15 cellular contexts compared by ENCODE assay signal in genomic region chr2:196607073-196607472, GRCh38. TPM values are rescaled to one million over a fixed set of nuclear protein-coding genes. Genes with fewer than 3 reads are reported as not detected.
DNase-seq lines count a peak whose midpoint lies in the region; ATAC-seq and FAIRE-seq lines count a peak whose summit lies in the region.
"Had no signal": no experiment of that assay in that cellular context is flagged by ENCODE, and none has a peak within 500 bp of the region (broad histone marks: within the 10 kb centered on the region; RNA-seq: fewer than 3 reads in every experiment).

No MANE protein-coding gene starts in this region.

- DNase-seq in left cardiac atrium (peak; percentile 41), Right ventricle myocardium inferior (ENCODE audit: missing footprints) (no peak), NCI-H69 (lab: John Stamatoyannopoulos, UW) (peak; percentile 53), dedifferentiated amniotic fluid mesenchymal stem cell (ENCODE audit: extremely low spot score) (peak; percentile 54), small intestine (peak; percentile 12), amygdala (lab: John Stamatoyannopoulos, UW) (no peak)
- no peak for DNase-seq in activated CD4-positive, CD25-positive, alpha-beta regulatory T cell treated with anti-CD3 and anti-CD28 coated beads, Interleukin-2, amount 50 U/mL, for 72 hours
- DNase-seq in activated T-cell treated with anti-CD3 and anti-CD28 coated beads, Interleukin-2, amount 50 U/mL, for 4 hours: no peak
- DNase-seq: ACHN; activated CD4-positive, alpha-beta T cell treated with anti-CD3 and anti-CD28 coated beads, Interleukin-2, amount 50 U/mL, for 1 hour; H7; immature natural killer cell; stimulated activated CD4-positive, alpha-beta T cell treated with anti-CD3 and anti-CD28 coated beads, Interleukin-4, amount 100 ng/mL, for 4 hours; stimulated activated naive CD4-positive, alpha-beta T cell had no signal

- WGBS in small intestine, 3 donors: 21 to 27% (median 21%) methylated on average over 3 of the region's 3 CpGs

- no peaks in the 10 kb centered on the region for H3K36me3 ChIP-seq in small intestine (ENCODE audit: control insufficient read depth in 2 of 2, insufficient read depth in 2 of 2, low read length in 2 of 2)
- H3K36me3 ChIP-seq: vagina had no signal

- H3K27me3 ChIP-seq in small intestine (ENCODE audit: control insufficient read depth in 2 of 2, insufficient read depth in 2 of 2, low read length in 2 of 2): no peaks in the 10 kb centered on the region
- H3K27me3 ChIP-seq: vagina had no signal

- H3K4me3 Mint-ChIP-seq in activated T-cell treated with anti-CD3 and anti-CD28 coated beads, Interleukin-2, amount 50 U/mL, for 4 hours: no peak overlapping the region
- H3K4me3 Mint-ChIP-seq: immature natural killer cell had no signal

- H3K4me1 Mint-ChIP-seq in activated T-cell treated with anti-CD3 and anti-CD28 coated beads, Interleukin-2, amount 50 U/mL, for 4 hours (ENCODE audit: low read depth): no peaks in the 10 kb centered on the region
- H3K4me1 Mint-ChIP-seq: immature natural killer cell had no signal

- no peaks in the 10 kb centered on the region for H3K36me3 Mint-ChIP-seq in activated T-cell treated with anti-CD3 and anti-CD28 coated beads, Interleukin-2, amount 50 U/mL, for 4 hours (ENCODE audit: insufficient read depth)
- H3K36me3 Mint-ChIP-seq: immature natural killer cell had no signal

- H3K4me3 ChIP-seq in small intestine (ENCODE audit: low read depth in 1 of 2, low read length in 2 of 2): no peak overlapping the region
- H3K4me3 ChIP-seq: vagina had no signal

- no peak for FAIRE-seq in small intestine (lab: Jason Lieb, UNC)

- H3K27ac ChIP-seq in small intestine (ENCODE audit: low read depth in 1 of 2, low read length in 1 of 2): peak overlapping the region in 1 of 2 donors; percentile 38
- H3K27ac ChIP-seq: vagina had no signal

- intact Hi-C loops in left cardiac atrium (cut with DNase I) (no loop called here), Right ventricle myocardium inferior (cut with DNase I) (no loop called here)

- no peaks in the 10 kb centered on the region for H3K9me3 ChIP-seq in small intestine (ENCODE audit: control insufficient read depth, low read depth)
- H3K9me3 ChIP-seq: vagina had no signal

- peaks cover 1% of the 10 kb centered on the region for H3K27me3 Mint-ChIP-seq in activated T-cell treated with anti-CD3 and anti-CD28 coated beads, Interleukin-2, amount 50 U/mL, for 4 hours (ENCODE audit: low read depth)

- peaks cover 0 to 3% of the 10 kb centered on the region in 2 donors for H3K4me1 ChIP-seq in small intestine (ENCODE audit: control insufficient read depth in 2 of 2, insufficient read depth in 1 of 2, low read depth in 1 of 2, low read length in 1 of 2)
- H3K4me1 ChIP-seq: vagina had no signal

- H3K9me3 Mint-ChIP-seq in activated T-cell treated with anti-CD3 and anti-CD28 coated beads, Interleukin-2, amount 50 U/mL, for 4 hours: no peaks in the 10 kb centered on the region
- H3K9me3 Mint-ChIP-seq: immature natural killer cell had no signal

- peak in 1 of 2 donors; percentile 46 for ATAC-seq in left cardiac atrium
- ATAC-seq in Right ventricle myocardium inferior: no peak
- ATAC-seq in activated T-cell treated with anti-CD3 and anti-CD28 coated beads, Interleukin-2, amount 50 U/mL, for 4 hours: no peak

RNA-seq across cellular contexts. Expression of gene HECW2, which starts 13.7 kb away (rescaled TPM):
- total RNA-seq in left cardiac atrium (10 to 100 TPM; 17.7 to 21.2 TPM), Right ventricle myocardium inferior (34.7 TPM)
- polyA plus RNA-seq in small intestine: under 1 TPM; 0.22 to 0.48 (median 0.27) TPM
- 1 to 10 TPM; 1.0 to 2.2 (median 2.0) TPM for total RNA-seq in activated T-cell treated with anti-CD3 and anti-CD28 coated beads, Interleukin-2, amount 50 U/mL, for 4 hours

RNA-seq across cellular contexts. Expression of gene CCDC150, which starts 32.4 kb away (rescaled TPM):
- total RNA-seq in left cardiac atrium: 1 to 10 TPM; 1.5 to 2.5 TPM
- total RNA-seq in Right ventricle myocardium inferior: 0.89 TPM
- polyA plus RNA-seq in small intestine: 1 to 10 TPM in 1 of 3 donors, not detected in 2; 1.9 TPM
- total RNA-seq in activated T-cell treated with anti-CD3 and anti-CD28 coated beads, Interleukin-2, amount 50 U/mL, for 4 hours: 1 to 10 TPM; 4.2 to 4.8 (median 4.5) TPM
- polyA plus RNA-seq: immature natural killer cell had no signal

Comparison
In these comparisons a context has a peak if more than half of its experiments do, and no peak if none do; other contexts are left out.
1. DNase-seq: peak in left cardiac atrium (single experiment), NCI-H69 (single experiment), dedifferentiated amniotic fluid mesenchymal stem cell (single experiment) and small intestine (single experiment); none in Right ventricle myocardium inferior (single experiment), amygdala (0 of 56), activated CD4-positive, CD25-positive, alpha-beta regulatory T cell treated with anti-CD3 and anti-CD28 coated beads, Interleukin-2, amount 50 U/mL, for 72 hours (single experiment) and activated T-cell treated with anti-CD3 and anti-CD28 coated beads, Interleukin-2, amount 50 U/mL, for 4 hours (single experiment).
2. RNA of gene HECW2, which starts 13.7 kb away (total RNA-seq): 34.7 TPM in Right ventricle myocardium inferior (single experiment) and 17.7 to 21.2 TPM in left cardiac atrium; 1.0 to 2.2 TPM in activated T-cell treated with anti-CD3 and anti-CD28 coated beads, Interleukin-2, amount 50 U/mL, for 4 hours; every median in the first group is over 4 times any median in the second.